Comparison of ENCODE assay signal across 9 cellular contexts in the genomic region with DNA sequence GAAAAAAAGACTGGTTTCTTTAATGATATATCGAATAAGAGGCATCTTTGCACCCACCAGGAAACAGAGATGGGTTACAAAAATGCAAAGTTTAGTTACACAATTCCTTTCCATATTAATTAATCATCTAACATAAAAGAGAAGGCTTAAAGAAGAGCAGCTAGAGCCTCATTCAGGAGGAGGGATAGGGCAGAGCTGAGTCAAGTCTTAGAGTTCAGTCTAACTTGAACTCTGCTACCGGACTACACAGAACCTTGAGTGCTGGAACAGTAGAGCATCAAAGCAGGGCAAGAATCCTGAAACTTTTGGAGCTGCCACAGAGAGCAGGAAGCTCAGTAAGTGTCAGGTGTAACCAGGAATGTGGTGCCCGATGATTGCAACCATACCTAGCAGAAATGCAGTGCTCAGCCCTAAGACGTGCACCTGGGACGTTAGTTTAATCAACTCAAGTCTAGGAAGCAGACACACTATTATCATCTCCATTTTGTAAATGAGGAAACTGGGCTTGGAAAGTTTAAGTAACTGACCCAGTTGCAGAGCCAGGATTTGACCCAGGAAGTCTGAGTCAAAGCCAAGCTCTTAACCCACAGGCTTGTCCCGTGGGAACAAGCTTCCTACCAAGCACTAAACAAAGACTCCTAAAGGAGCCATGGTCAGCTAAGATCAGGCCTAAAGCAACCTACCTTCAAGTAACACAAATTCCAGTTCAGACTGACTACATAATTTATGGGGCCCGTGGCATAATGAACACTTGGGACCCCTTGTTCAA.
DNase-seq lines count a peak whose midpoint lies in the region; ATAC-seq and TF ChIP-seq lines count a peak whose summit lies in the region.
"Had no signal": no experiment of that assay in that cellular context is flagged by ENCODE, and none has a peak within 500 bp of the region (broad histone marks: within the 10 kb centered on the region; RNA-seq: fewer than 3 reads in every experiment).

No MANE protein-coding gene starts in this region.

- intact Hi-C loops in sciatic nerve (cut with DNase I) = no loop called here

- H3K4me3 ChIP-seq in fibroblast of mammary gland (ENCODE audit: control insufficient read depth, low read depth, low read length) = no peak overlapping the region
- H3K4me3 ChIP-seq: Peyer's patch had no signal

- peak; percentile 9 for DNase-seq in GF-D8 (lab: John Stamatoyannopoulos, UW)
- DNase-seq in RPMI7951 (ENCODE audit: low read depth) = peak; percentile 44
- peak; percentile 83 for DNase-seq in fibroblast of mammary gland (ENCODE audit: low read depth)
- no peak for DNase-seq in sciatic nerve (ENCODE audit: low spot score)
- no peak for DNase-seq in medulla oblongata (ENCODE audit: extremely low spot score)
- DNase-seq: nucleus accumbens had no signal

- ATAC-seq in sciatic nerve (peak; percentile 31), HG03565 (IDR thresholded peaks at IDR 0.05; ENCODE audit: unreplicated experiment) (no peak), GM21619 (IDR thresholded peaks at IDR 0.05; ENCODE audit: unreplicated experiment) (no peak)

- TF ChIP-seq CTCF in fibroblast of mammary gland (conservative IDR thresholded peaks at IDR 0.05; ENCODE audit: control insufficient read depth, insufficient read depth, low read depth, low read length) = no peak

Comparison
In these comparisons a context has a peak if more than half of its experiments do, and no peak if none do; other contexts are left out.
1. DNase-seq: peak in GF-D8 (single experiment), RPMI7951 (single experiment) and fibroblast of mammary gland (single experiment); none in sciatic nerve (single experiment) and medulla oblongata (single experiment).